1 cellular context compared by ENCODE assay signal in genomic region chr9:84570482-84571154, GRCh38.
TF ChIP-seq lines count a peak whose summit lies in the region.

No MANE protein-coding gene starts in this region.

TF ChIP-seq in HepG2, 621 proteins besides CTCF, POLR2A, EP300 and RAD21 (continued from another document):
- TF ChIP-seq SCMH1 (CRISPR knock-in tag; IDR thresholded peaks at IDR 0.05; ENCODE audit: borderline replicate concordance): no peak
